8 cellular contexts compared by ENCODE assay signal in genomic region chr16:81431554-81432353, GRCh38. TPM values are rescaled to one million over a fixed set of nuclear protein-coding genes. Genes with fewer than 3 reads are reported as not detected.
DNase-seq lines count a peak whose midpoint lies in the region; ATAC-seq, FAIRE-seq and TF ChIP-seq lines count a peak whose summit lies in the region.

No MANE protein-coding gene starts in this region.

- no peak overlapping the region for H3K4me3 Mint-ChIP-seq in stimulated activated memory B cell treated with anti-CD40 and anti-IgM and Interleukin-4, amounts not matched to agents 10 μg/mL and 1 μg/mL and 100 μg/mL, for 72 hours
- no peak overlapping the region for H3K4me3 Mint-ChIP-seq in activated naive CD8-positive, alpha-beta T cell treated with anti-CD3 and anti-CD28 coated beads for 36 hours

- peak; percentile 29 to 68 for DNase-seq in HAP-1 (ENCODE audit: low spot score in 2 of 2)
- DNase-seq in NOMO-1 treated with DMSO at 0.1 percent for 48 hours (lab: John Stamatoyannopoulos, UW; ENCODE audit: unreplicated experiment): peak; percentile 85
- peak; percentile 86 for DNase-seq in fibroblast of the aortic adventitia (ENCODE audit: low read depth)
- DNase-seq in activated naive CD8-positive, alpha-beta T cell treated with anti-CD3 and anti-CD28 coated beads for 36 hours: no peak
- no peak for DNase-seq in HTR-8/SVneo (ENCODE audit: insufficient read length, low spot score)
- no peak for DNase-seq in islet precursor cell
- DNase-seq in epidermal melanocyte (ENCODE audit: insufficient read length, low spot score): no peak

- no peaks in the 10 kb centered on the region for H3K27me3 Mint-ChIP-seq in stimulated activated memory B cell treated with anti-CD40 and anti-IgM and Interleukin-4, amounts not matched to agents 10 μg/mL and 1 μg/mL and 100 μg/mL, for 72 hours
- H3K27me3 Mint-ChIP-seq in activated naive CD8-positive, alpha-beta T cell treated with anti-CD3 and anti-CD28 coated beads for 36 hours: peaks cover 4% of the 10 kb centered on the region

- H3K27me3 ChIP-seq in HAP-1 (ENCODE audit: low read depth): no peaks in the 10 kb centered on the region

- H3K4me3 ChIP-seq in HAP-1 (no peak overlapping the region), fibroblast of the aortic adventitia (ENCODE audit: low read depth, low read length) (no peak overlapping the region)

- no peaks in the 10 kb centered on the region for H3K9me3 ChIP-seq in HAP-1

- H3K4me1 Mint-ChIP-seq in stimulated activated memory B cell treated with anti-CD40 and anti-IgM and Interleukin-4, amounts not matched to agents 10 μg/mL and 1 μg/mL and 100 μg/mL, for 72 hours: peaks cover 29% of the 10 kb centered on the region
- H3K4me1 Mint-ChIP-seq in activated naive CD8-positive, alpha-beta T cell treated with anti-CD3 and anti-CD28 coated beads for 36 hours: peaks cover 3% of the 10 kb centered on the region

- no peak for TF ChIP-seq CTCF in fibroblast of the aortic adventitia (IDR thresholded peaks at IDR 0.05; ENCODE audit: insufficient read depth, low read length)

- ATAC-seq in stimulated activated memory B cell treated with anti-CD40 and anti-IgM and Interleukin-4, amounts not matched to agents 10 μg/mL and 1 μg/mL and 100 μg/mL, for 72 hours: no peak

- peak overlapping the region; percentile 64 for H3K27ac Mint-ChIP-seq in stimulated activated memory B cell treated with anti-CD40 and anti-IgM and Interleukin-4, amounts not matched to agents 10 μg/mL and 1 μg/mL and 100 μg/mL, for 72 hours
- H3K27ac Mint-ChIP-seq in activated naive CD8-positive, alpha-beta T cell treated with anti-CD3 and anti-CD28 coated beads for 36 hours: no peak overlapping the region

- no peaks in the 10 kb centered on the region for H3K9me3 Mint-ChIP-seq in stimulated activated memory B cell treated with anti-CD40 and anti-IgM and Interleukin-4, amounts not matched to agents 10 μg/mL and 1 μg/mL and 100 μg/mL, for 72 hours
- H3K9me3 Mint-ChIP-seq in activated naive CD8-positive, alpha-beta T cell treated with anti-CD3 and anti-CD28 coated beads for 36 hours: no peaks in the 10 kb centered on the region

- peaks cover 12% of the 10 kb centered on the region for H3K4me1 ChIP-seq in HAP-1

- in situ Hi-C loops in HAP-1 (cut with MboI; ENCODE audit: low sequenced_read_pairs): no loop called here

- H3K36me3 Mint-ChIP-seq in stimulated activated memory B cell treated with anti-CD40 and anti-IgM and Interleukin-4, amounts not matched to agents 10 μg/mL and 1 μg/mL and 100 μg/mL, for 72 hours: no peaks in the 10 kb centered on the region
- H3K36me3 Mint-ChIP-seq in activated naive CD8-positive, alpha-beta T cell treated with anti-CD3 and anti-CD28 coated beads for 36 hours: no peaks in the 10 kb centered on the region

- no peaks in the 10 kb centered on the region for H3K36me3 ChIP-seq in HAP-1 (replicated peaks)

- no peak for FAIRE-seq in HTR-8/SVneo (lab: Jason Lieb, UNC)

RNA-seq across cellular contexts. Expression of gene CMIP, which starts 12.9 kb away (rescaled TPM):
- 12.3 and 15.7 TPM in 2 replicates for total RNA-seq in fibroblast of the aortic adventitia (ENCODE audit: low replicate concordance)
- 10 to 100 TPM; 28.1 to 29.7 TPM for total RNA-seq in activated naive CD8-positive, alpha-beta T cell treated with anti-CD3 and anti-CD28 coated beads for 36 hours

Comparison
In these comparisons a context has a peak if more than half of its experiments do, and no peak if none do; other contexts are left out.
1. DNase-seq: peak in HAP-1 (2 of 2), NOMO-1 treated with DMSO at 0.1 percent for 48 hours (single experiment) and fibroblast of the aortic adventitia (single experiment); none in activated naive CD8-positive, alpha-beta T cell treated with anti-CD3 and anti-CD28 coated beads for 36 hours (single experiment), HTR-8/SVneo (single experiment), islet precursor cell (single experiment) and epidermal melanocyte (single experiment).